Comparison of ENCODE assay signal across 17 cellular contexts in the genomic region with DNA sequence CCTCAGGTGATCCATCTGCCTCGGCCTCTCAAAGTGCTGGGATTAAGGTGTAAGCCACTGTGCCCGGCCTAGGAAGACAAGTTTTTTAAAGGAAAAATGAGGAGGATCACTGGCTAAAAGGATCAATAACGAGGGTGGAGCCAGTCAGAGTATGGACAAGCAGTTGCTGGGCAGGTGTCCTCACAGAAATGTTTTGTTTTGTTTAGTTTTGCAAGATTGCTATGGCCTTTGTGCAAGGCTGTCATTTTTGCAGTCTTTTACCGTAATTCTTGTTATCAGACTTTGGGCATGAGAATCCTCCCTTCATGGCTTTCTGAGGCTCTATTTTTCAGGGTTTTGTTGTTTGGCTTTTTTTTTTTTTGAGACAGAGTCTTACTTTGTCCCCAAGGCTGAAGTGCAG. TPM values are rescaled to one million over a fixed set of nuclear protein-coding genes. Genes with fewer than 3 reads are reported as not detected.
DNase-seq lines count a peak whose midpoint lies in the region; ATAC-seq, FAIRE-seq and TF ChIP-seq lines count a peak whose summit lies in the region.
"Had no signal": no experiment of that assay in that cellular context is flagged by ENCODE, and none has a peak within 500 bp of the region (broad histone marks: within the 10 kb centered on the region; RNA-seq: fewer than 3 reads in every experiment).

No MANE protein-coding gene starts in this region.

- CTCF ChIA-PET in OCI-LY7 (lab: Charles Lee; ENCODE audit: unreplicated experiment) = no interaction called here
- CTCF ChIA-PET in HepG2 (lab: Yijun Ruan, JAX; ENCODE audit: low intra/inter-chr PET ratio, low total read pairs) = no interaction called here

- H3K4me1 ChIP-seq in Karpas-422 (ENCODE audit: low read length) = peaks cover 23% of the 10 kb centered on the region
- peaks cover 23% of the 10 kb centered on the region for H3K4me1 ChIP-seq in OCI-LY7 (ENCODE audit: insufficient read depth, low read length, poor library complexity, severe bottlenecking)
- H3K4me1 ChIP-seq in HepG2 (ENCODE audit: insufficient read depth, low read length) = peaks cover 12% of the 10 kb centered on the region
- H3K4me1 ChIP-seq in transverse colon = no peaks in the 10 kb centered on the region
- H3K4me1 ChIP-seq: HAP-1 had no signal

- no peak for FAIRE-seq in HepG2 (lab: Jason Lieb, UNC)
- FAIRE-seq: GM12892, H54 had no signal

- BruUV-seq in OCI-LY7 (replicated peaks; lab: Mats Ljungman, UMichigan) (no TSS peak), HepG2 (replicated peaks; lab: Mats Ljungman, UMichigan) (no TSS peak)

- 0% methylated on average over 4 of the region's 4 CpGs for WGBS in HepG2 (ENCODE audit: low lambda C conversion rate)
- 85 to 96% methylated on average over 4 of the region's 4 CpGs for WGBS in transverse colon (ENCODE audit: low coverage in 1 of 2), 2 donors

- H3K9me3 Mint-ChIP-seq in progenitor cell of endocrine pancreas (ENCODE audit: low read depth) = peaks cover 13% of the 10 kb centered on the region

- no peaks in the 10 kb centered on the region for H4K20me1 ChIP-seq in Karpas-422 (ENCODE audit: insufficient read depth, low read depth, low read length)
- no peaks in the 10 kb centered on the region for H4K20me1 ChIP-seq in OCI-LY7 (ENCODE audit: insufficient read depth, low read length)
- H4K20me1 ChIP-seq in HepG2 (ENCODE audit: insufficient read depth, low read length) = no peaks in the 10 kb centered on the region

- ATAC-seq in HepG2 = peak; percentile 82
- ATAC-seq in activated CD4-positive, CD25-positive, alpha-beta regulatory T cell treated with anti-CD3 and anti-CD28 coated beads, Interleukin-2, amount 50 U/mL, for 24 hours = no peak

- no peak for TF ChIP-seq POLR2A in HepG2 (IDR thresholded peaks at IDR 0.05; ENCODE audit: insufficient read depth in 1 of 2, low read depth in 2 of 2, low read length in 2 of 2)
- TF ChIP-seq POLR2A in transverse colon (IDR thresholded peaks at IDR 0.05) = no peak

- H3K79me2 ChIP-seq in Karpas-422 (ENCODE audit: low read length) (no peaks in the 10 kb centered on the region), OCI-LY7 (ENCODE audit: insufficient read depth, low read depth, low read length) (no peaks in the 10 kb centered on the region), HepG2 (ENCODE audit: insufficient read depth, low read length) (no peaks in the 10 kb centered on the region)

- peaks cover 1% of the 10 kb centered on the region for H3K36me3 Mint-ChIP-seq in progenitor cell of endocrine pancreas (ENCODE audit: insufficient read depth)
- H3K36me3 Mint-ChIP-seq: CD4-positive, alpha-beta memory T cell had no signal

- H3K4me2 ChIP-seq in Karpas-422 (ENCODE audit: low read depth, low read length, poor library complexity, severe bottlenecking) = no peak overlapping the region
- H3K4me2 ChIP-seq in OCI-LY7 (ENCODE audit: low read length) = no peak overlapping the region
- peak overlapping the region; percentile 41 for H3K4me2 ChIP-seq in HepG2 (ENCODE audit: low read depth, low read length)

- H3K4me3 ChIP-seq in Karpas-422 (ENCODE audit: low read length) = no peak overlapping the region
- no peak overlapping the region for H3K4me3 ChIP-seq in OCI-LY7 (ENCODE audit: low read depth, low read length, poor library complexity, severe bottlenecking)
- H3K4me3 ChIP-seq in HepG2 (replicated peaks in 1 of 3; ENCODE audit: insufficient read depth in 1 of 3, low read depth in 2 of 3, low read length in 3 of 3) = no peak overlapping the region
- H3K4me3 ChIP-seq in transverse colon = no peak overlapping the region
- H3K4me3 ChIP-seq: HAP-1 had no signal

- DNase-seq in Karpas-422 (no peak), OCI-LY7 (ENCODE audit: low spot score) (no peak), HepG2 (ENCODE audit: low spot score) (no peak), progenitor cell of endocrine pancreas (ENCODE audit: low spot score, unreplicated experiment) (no peak), transverse colon (no peak)
- DNase-seq in stimulated activated CD4-positive, alpha-beta T cell treated with anti-CD3 and anti-CD28 coated beads, Interleukin-12 subunit alpha, Interleukin-12 subunit beta, amount 100 ng/mL, for 4 hours = no peak
- DNase-seq: C1 segment of cervical spinal cord; Calu3; CD4-positive, alpha-beta memory T cell; COR-L47; DMS53; DMS79 treated with DMSO at 0.1 percent for 48 hours; GOT3 had no signal

- H3K4me1 Mint-ChIP-seq in progenitor cell of endocrine pancreas (ENCODE audit: low read depth) = peaks cover 2% of the 10 kb centered on the region
- H3K4me1 Mint-ChIP-seq: CD4-positive, alpha-beta memory T cell had no signal

- no peaks in the 10 kb centered on the region; the same call in 1 of the 2 replicates for H3K36me3 ChIP-seq in Karpas-422 (ENCODE audit: insufficient read depth, low read length)
- H3K36me3 ChIP-seq in OCI-LY7 (ENCODE audit: insufficient read depth, low read length) = no peaks in the 10 kb centered on the region
- no peaks in the 10 kb centered on the region for H3K36me3 ChIP-seq in HepG2 (replicated peaks in 1 of 2; ENCODE audit: control insufficient read depth in 1 of 2, insufficient read depth in 2 of 2, low read length in 2 of 2)
- H3K36me3 ChIP-seq in transverse colon = no peaks in the 10 kb centered on the region
- H3K36me3 ChIP-seq: HAP-1 had no signal

- H3K27me3 ChIP-seq in Karpas-422 (ENCODE audit: low read length) = no peaks in the 10 kb centered on the region
- H3K27me3 ChIP-seq in HepG2 (ENCODE audit: control insufficient read depth in 1 of 2, insufficient read depth in 2 of 2, low read length in 2 of 2) = no peaks in the 10 kb centered on the region; a peak in 1 of 5 replicates
- no peaks in the 10 kb centered on the region for H3K27me3 ChIP-seq in transverse colon

- H3K9ac ChIP-seq in Karpas-422 (ENCODE audit: low read length) (no peak overlapping the region), HepG2 (ENCODE audit: insufficient read depth, low read depth, low read length) (no peak overlapping the region)

- intact Hi-C loops in OCI-LY7 (cut with micrococcal nuclease; ENCODE audit: unreplicated experiment) (no loop called here), HepG2 (cut with micrococcal nuclease; ENCODE audit: unreplicated experiment) (no loop called here), transverse colon (cut with DNase I; ENCODE audit: low total_unique reads) (no loop called here)

- H3K27ac ChIP-seq in Karpas-422 (ENCODE audit: low read length) (no peak overlapping the region), OCI-LY7 (ENCODE audit: low read depth, low read length, poor library complexity, severe bottlenecking) (no peak overlapping the region), HepG2 (ENCODE audit: extremely low read length, insufficient read depth, low read length) (no peak overlapping the region), transverse colon (no peak overlapping the region)

- TF ChIP-seq CTCF in OCI-LY7 (conservative IDR thresholded peaks at IDR 0.05; ENCODE audit: low read length) (no peak), HepG2 (CRISPR knock-in tag; IDR thresholded peaks at IDR 0.05) (no peak), progenitor cell of endocrine pancreas (IDR thresholded peaks at IDR 0.05; ENCODE audit: unreplicated experiment) (no peak), transverse colon (IDR thresholded peaks at IDR 0.05) (no peak)

- peak overlapping the region; percentile 13 for H3K27ac Mint-ChIP-seq in progenitor cell of endocrine pancreas
- H3K27ac Mint-ChIP-seq: CD4-positive, alpha-beta memory T cell had no signal

- TF ChIP-seq RAD21 in HepG2 (CRISPR knock-in tag; IDR thresholded peaks at IDR 0.05) = no peak

- POLR2A ChIA-PET in OCI-LY7 (lab: Charles Lee) = interaction anchor here (0.5 to 7.0 kb wide), 6 partner anchors 10 to 1296 kb away, joined by 3 to 35 read pairs (median 3); a partner anchor contains a TSS
- POLR2A ChIA-PET in HepG2 (lab: Yijun Ruan, JAX) = interaction anchor here (2.5 kb wide), 1 partner anchor 12 kb away, joined by 10 read pairs; a partner anchor contains a TSS

- TF ChIP-seq EP300 in HepG2 (IDR thresholded peaks at IDR 0.05; ENCODE audit: low read depth in 2 of 2, low read length in 2 of 2) = peak in 1 of 2 experiments; percentile 22; a peak in 1 of 4 replicates
- TF ChIP-seq EP300 in HepG2 (CRISPR knock-in tag; IDR thresholded peaks at IDR 0.05; ENCODE audit: borderline replicate concordance) = no peak
- no peak for TF ChIP-seq EP300 in transverse colon (IDR thresholded peaks at IDR 0.05; ENCODE audit: low read depth)

- H3K27me3 Mint-ChIP-seq in progenitor cell of endocrine pancreas = no peaks in the 10 kb centered on the region

- H3K9me2 ChIP-seq in Karpas-422 (replicated peaks; ENCODE audit: insufficient read depth, low read length) (no peaks in the 10 kb centered on the region), OCI-LY7 (ENCODE audit: insufficient read depth, low read length) (no peaks in the 10 kb centered on the region)

- in situ Hi-C loops in HepG2 (cut with HindIII; ENCODE audit: extremely low pct_ligation_motif_present, low pct_unique_long_range_greater_than_20kb) (no loop called here), transverse colon (cut with MboI; ENCODE audit: low pct_ligation_motif_present in 1 of 4, low pct_unique_long_range_greater_than_20kb in 1 of 4, low sequenced_read_pairs in 3 of 4) (no loop called here)

- no peak overlapping the region for H3K4me3 Mint-ChIP-seq in progenitor cell of endocrine pancreas (ENCODE audit: low read depth)
- H3K4me3 Mint-ChIP-seq: CD4-positive, alpha-beta memory T cell had no signal

- peaks cover 11% of the 10 kb centered on the region for H3K9me3 ChIP-seq in Karpas-422 (ENCODE audit: low read length)
- peaks cover 20% of the 10 kb centered on the region for H3K9me3 ChIP-seq in OCI-LY7 (ENCODE audit: low read length)
- H3K9me3 ChIP-seq in HepG2 (ENCODE audit: low read length) = no peaks in the 10 kb centered on the region
- H3K9me3 ChIP-seq in transverse colon = peaks cover 15 to 17% of the 10 kb centered on the region in 2 donors
- H3K9me3 ChIP-seq: HAP-1 had no signal

- H2AFZ ChIP-seq in Karpas-422 (ENCODE audit: low read length) (peak overlapping the region; percentile 52; the same call in 1 of the 2 replicates), OCI-LY7 (ENCODE audit: low read length) (peak overlapping the region; percentile 55; the same call in 1 of the 2 replicates), HepG2 (ENCODE audit: low read length) (no peak overlapping the region)

RNA-seq across cellular contexts. Expression of a gene that starts 11.9 kb away (rescaled TPM):
- 304 and 383 TPM in 2 replicates for total RNA-seq in Karpas-422 (2014; rRNA removed; shearing (Covaris generic); ENCODE audit: low replicate concordance)
- 90.3 and 102 TPM in 2 replicates for total RNA-seq in OCI-LY7 (2014; rRNA removed; shearing (Covaris generic))
- total RNA-seq in OCI-LY7 (2022) = 152 and 177 TPM in 2 replicates
- 131 and 204 TPM in 2 replicates for total RNA-seq in HepG2 (2016; rRNA removed; fragmentation: Illumina TruSeq; extraction: Trizol)
- total RNA-seq in HepG2 (2016; cell fraction: cytosol; rRNA removed; fragmentation: Illumina TruSeq; extraction: Trizol; ENCODE audit: low read depth) = 21.4 and 23.9 TPM in 2 replicates
- total RNA-seq in HepG2 (2016; cell fraction: insoluble cytoplasmic fraction; rRNA removed; fragmentation: Illumina TruSeq; extraction: Trizol) = 131 and 201 TPM in 2 replicates
- total RNA-seq in HepG2 (2016; cell fraction: membrane; rRNA removed; fragmentation: Illumina TruSeq; extraction: Trizol) = 42.6 and 52.7 TPM in 2 replicates
- 62.6 and 66.2 TPM in 2 replicates for total RNA-seq in HepG2 (2016; cell fraction: nucleus; rRNA removed; fragmentation: Illumina TruSeq; extraction: Trizol)
- polyA plus RNA-seq in HepG2 (2011; rRNA removed) = 45.5 and 67.8 TPM in 2 replicates
- polyA plus RNA-seq in HepG2 (2011; cell fraction: cytosol; rRNA removed) = 28.2 and 39.5 TPM in 2 replicates
- polyA plus RNA-seq in HepG2 (2011; cell fraction: nucleus; rRNA removed) = 12.7 and 22.3 TPM in 2 replicates
- polyA plus RNA-seq in HepG2 (2012) = 87.5 and 112 TPM in 2 replicates
- 13.5 and 16.5 TPM in 2 replicates for polyA plus RNA-seq in HepG2 (2016; cell fraction: cytosol; fragmentation: Illumina TruSeq; extraction: Trizol; ENCODE audit: low read depth)
- 213 and 228 TPM in 2 replicates for polyA plus RNA-seq in HepG2 (2016; cell fraction: insoluble cytoplasmic fraction; fragmentation: Illumina TruSeq; extraction: Trizol; ENCODE audit: low read depth)
- 32.1 and 38.2 TPM in 2 replicates for polyA plus RNA-seq in HepG2 (2016; cell fraction: membrane; fragmentation: Illumina TruSeq; extraction: Trizol; ENCODE audit: low read depth)
- polyA plus RNA-seq in HepG2 (2016; cell fraction: nucleus; fragmentation: Illumina TruSeq; extraction: Trizol; ENCODE audit: insufficient read depth, low read depth) = 73.0 and 79.4 TPM in 2 replicates
- 12.0 and 19.3 TPM in 2 replicates for polyA minus RNA-seq in HepG2 (2011; rRNA and poly(A)+ RNA removed; ENCODE audit: low replicate concordance)
- polyA minus RNA-seq in HepG2 (2011; cell fraction: cytosol; rRNA and poly(A)+ RNA removed) = 28.9 and 29.6 TPM in 2 replicates
- polyA minus RNA-seq in HepG2 (2011; cell fraction: nucleus; rRNA and poly(A)+ RNA removed) = 89.4 and 91.0 TPM in 2 replicates
- 83.8 and 90.6 TPM in 2 replicates for total RNA-seq in progenitor cell of endocrine pancreas
- 10 to 100 TPM in 3 of 4 donors, 1 to 10 TPM in 1; 5.2 to 59.7 (median 42.7) TPM for total RNA-seq in transverse colon
